In the genomic region with DNA sequence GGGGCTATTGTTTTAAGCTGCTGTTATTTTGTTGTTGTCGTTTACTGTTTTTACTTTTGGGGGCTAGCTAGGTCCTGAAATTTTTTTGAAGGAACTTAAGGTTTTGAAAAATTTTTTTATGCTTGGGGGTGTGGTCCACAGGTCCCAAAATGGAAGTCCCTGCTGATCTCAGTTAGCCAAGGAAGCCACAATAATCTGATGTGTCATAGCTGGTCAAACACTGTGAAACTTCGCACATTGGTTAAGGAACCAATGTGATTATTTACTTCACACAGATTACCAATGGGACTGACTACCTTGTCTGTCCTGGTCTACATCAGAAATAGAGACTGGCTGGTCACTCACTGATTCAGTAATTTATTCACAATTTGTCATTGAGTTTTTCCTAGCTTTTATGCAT, we compare ENCODE assay signal across 1 cellular context.
TF ChIP-seq lines count a peak whose summit lies in the region.

No MANE protein-coding gene starts in this region.

TF ChIP-seq in K562, 482 proteins besides CTCF, POLR2A, EP300 and RAD21 (continued from another document):
- TF ChIP-seq, protein P1, sequence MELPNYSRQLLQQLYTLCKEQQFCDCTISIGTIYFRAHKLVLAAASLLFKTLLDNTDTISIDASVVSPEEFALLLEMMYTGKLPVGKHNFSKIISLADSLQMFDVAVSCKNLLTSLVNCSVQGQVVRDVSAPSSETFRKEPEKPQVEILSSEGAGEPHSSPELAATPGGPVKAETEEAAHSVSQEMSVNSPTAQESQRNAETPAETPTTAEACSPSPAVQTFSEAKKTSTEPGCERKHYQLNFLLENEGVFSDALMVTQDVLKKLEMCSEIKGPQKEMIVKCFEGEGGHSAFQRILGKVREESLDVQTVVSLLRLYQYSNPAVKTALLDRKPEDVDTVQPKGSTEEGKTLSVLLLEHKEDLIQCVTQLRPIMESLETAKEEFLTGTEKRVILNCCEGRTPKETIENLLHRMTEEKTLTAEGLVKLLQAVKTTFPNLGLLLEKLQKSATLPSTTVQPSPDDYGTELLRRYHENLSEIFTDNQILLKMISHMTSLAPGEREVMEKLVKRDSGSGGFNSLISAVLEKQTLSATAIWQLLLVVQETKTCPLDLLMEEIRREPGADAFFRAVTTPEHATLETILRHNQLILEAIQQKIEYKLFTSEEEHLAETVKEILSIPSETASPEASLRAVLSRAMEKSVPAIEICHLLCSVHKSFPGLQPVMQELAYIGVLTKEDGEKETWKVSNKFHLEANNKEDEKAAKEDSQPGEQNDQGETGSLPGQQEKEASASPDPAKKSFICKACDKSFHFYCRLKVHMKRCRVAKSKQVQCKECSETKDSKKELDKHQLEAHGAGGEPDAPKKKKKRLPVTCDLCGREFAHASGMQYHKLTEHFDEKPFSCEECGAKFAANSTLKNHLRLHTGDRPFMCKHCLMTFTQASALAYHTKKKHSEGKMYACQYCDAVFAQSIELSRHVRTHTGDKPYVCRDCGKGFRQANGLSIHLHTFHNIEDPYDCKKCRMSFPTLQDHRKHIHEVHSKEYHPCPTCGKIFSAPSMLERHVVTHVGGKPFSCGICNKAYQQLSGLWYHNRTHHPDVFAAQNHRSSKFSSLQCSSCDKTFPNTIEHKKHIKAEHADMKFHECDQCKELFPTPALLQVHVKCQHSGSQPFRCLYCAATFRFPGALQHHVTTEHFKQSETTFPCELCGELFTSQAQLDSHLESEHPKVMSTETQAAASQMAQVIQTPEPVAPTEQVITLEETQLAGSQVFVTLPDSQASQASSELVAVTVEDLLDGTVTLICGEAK (IDR thresholded peaks at IDR 0.05): no peak
- TF ChIP-seq, protein P1 (CRISPR knock-in tag; IDR thresholded peaks at IDR 0.05): no peak
- TF ChIP-seq, protein P2, sequence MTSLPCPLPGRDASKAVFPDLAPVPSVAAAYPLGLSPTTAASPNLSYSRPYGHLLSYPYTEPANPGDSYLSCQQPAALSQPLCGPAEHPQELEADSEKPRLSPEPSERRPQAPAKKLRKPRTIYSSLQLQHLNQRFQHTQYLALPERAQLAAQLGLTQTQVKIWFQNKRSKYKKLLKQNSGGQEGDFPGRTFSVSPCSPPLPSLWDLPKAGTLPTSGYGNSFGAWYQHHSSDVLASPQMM (CRISPR knock-in tag; IDR thresholded peaks at IDR 0.05): no peak
- no peak for TF ChIP-seq CHD4 (IDR thresholded peaks at IDR 0.05; ENCODE audit: insufficient read depth, insufficient replicate concordance, low read depth, low read length, poor library complexity, severe bottlenecking)
